1 cellular context compared by ENCODE assay signal in the genomic region with DNA sequence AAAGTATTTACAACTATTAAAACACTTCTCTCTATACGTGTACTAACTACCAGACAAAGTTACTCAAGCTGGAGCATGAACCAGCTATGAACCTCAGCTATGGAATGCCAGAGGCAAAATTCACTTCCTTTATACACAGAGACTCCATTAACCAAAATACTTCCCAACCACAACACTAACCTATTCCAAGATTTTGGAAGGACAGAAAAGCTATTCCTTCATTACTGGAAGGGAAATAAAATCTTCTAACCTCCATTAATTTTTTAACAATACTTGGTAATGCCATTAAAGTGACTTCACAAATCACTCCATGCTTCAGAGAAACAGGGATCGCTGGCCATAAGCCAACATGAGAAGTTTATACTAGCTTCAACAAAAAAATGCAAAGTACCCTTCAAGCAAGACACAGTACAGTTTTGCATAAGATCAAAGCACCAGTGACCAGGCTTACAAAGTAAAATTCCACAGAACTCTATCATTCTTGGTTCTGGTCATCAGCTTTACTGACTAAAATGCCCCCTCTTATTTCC.
TF ChIP-seq lines count a peak whose summit lies in the region.

No MANE protein-coding gene starts in this region.

TF ChIP-seq in HepG2, 621 proteins besides CTCF, POLR2A, EP300 and RAD21 (continued from another document):
- TF ChIP-seq, protein P1, sequence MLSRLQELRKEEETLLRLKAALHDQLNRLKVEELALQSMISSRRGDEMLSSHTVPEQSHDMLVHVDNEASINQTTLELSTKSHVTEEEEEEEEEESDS (CRISPR knock-in tag; IDR thresholded peaks at IDR 0.05; ENCODE audit: borderline replicate concordance) = no peak
- TF ChIP-seq KAT7 (CRISPR knock-in tag; IDR thresholded peaks at IDR 0.05; ENCODE audit: borderline replicate concordance) (no peak), ZFAT (CRISPR knock-in tag; conservative IDR thresholded peaks at IDR 0.05) (no peak), MED1 (CRISPR knock-in tag; IDR thresholded peaks at IDR 0.05) (no peak), ZFP82 (CRISPR knock-in tag; IDR thresholded peaks at IDR 0.05; ENCODE audit: borderline replicate concordance) (no peak), ONECUT2 (CRISPR knock-in tag; IDR thresholded peaks at IDR 0.05) (no peak), ZNF569 (CRISPR knock-in tag; IDR thresholded peaks at IDR 0.05; ENCODE audit: borderline replicate concordance) (no peak), ZHX2 (IDR thresholded peaks at IDR 0.05; ENCODE audit: low read depth) (no peak), ZHX2 (CRISPR knock-in tag; IDR thresholded peaks at IDR 0.05; ENCODE audit: borderline replicate concordance) (no peak)
